In genomic region chr2:141586985-141587384, GRCh38 we compare ENCODE assay signal across 22 cellular contexts.
A peak's percentile ranks its signal among the peaks of the same experiment; 100 is the strongest.
DNase-seq lines count a peak whose midpoint lies in the region; ATAC-seq, FAIRE-seq and TF ChIP-seq lines count a peak whose summit lies in the region.
"Had no signal": no experiment of that assay in that cellular context is flagged by ENCODE, and none has a peak within 500 bp of the region (broad histone marks: within the 10 kb centered on the region; RNA-seq: fewer than 3 reads in every experiment).

No MANE protein-coding gene starts in this region.

- dilution Hi-C loops in IMR-90 (cut with HindIII; ENCODE audit: low sequenced_read_pairs, unreplicated experiment): no loop called here

- H3K9me1 ChIP-seq in IMR-90 (ENCODE audit: insufficient read depth, low read length): no peaks in the 10 kb centered on the region

- H3K9ac ChIP-seq in IMR-90 (ENCODE audit: low read depth, low read length) (no peak overlapping the region), H1 (replicated peaks in 1 of 4; ENCODE audit: extremely low read depth in 1 of 4, low read depth in 3 of 4, low read length in 3 of 4) (no peak overlapping the region)
- H3K9ac ChIP-seq: BLaER1 had no signal

- no peak overlapping the region for H3K23ac ChIP-seq in IMR-90 (ENCODE audit: low read depth, low read length)
- no peak overlapping the region for H3K23ac ChIP-seq in H1 (ENCODE audit: insufficient read length)

- H3K79me2 ChIP-seq in H1 (ENCODE audit: control insufficient read depth in 1 of 2, insufficient read depth in 2 of 2, low read length in 2 of 2): no peaks in the 10 kb centered on the region

- H3K36me3 ChIP-seq in IMR-90 (ENCODE audit: control insufficient read depth, insufficient read depth, low read length): no peaks in the 10 kb centered on the region
- no peaks in the 10 kb centered on the region for H3K36me3 ChIP-seq in H1 (ENCODE audit: control insufficient read depth in 2 of 4, insufficient read depth in 4 of 4, low read length in 3 of 4)
- H3K36me3 ChIP-seq: BE2C, BLaER1 had no signal

- H4K8ac ChIP-seq in IMR-90 (ENCODE audit: low read depth in 2 of 2, low read length in 2 of 2) (no peak overlapping the region), H1 (ENCODE audit: extremely low read depth, insufficient read depth, low read length) (no peak overlapping the region)

- intact Hi-C loops in IMR-90 (cut with micrococcal nuclease): no loop called here

- H2BK5ac ChIP-seq in IMR-90 (ENCODE audit: low read depth, low read length, poor library complexity, severe bottlenecking) (no peak overlapping the region), H1 (ENCODE audit: low read depth, low read length) (no peak overlapping the region)

- H3K4ac ChIP-seq in IMR-90 (ENCODE audit: low read depth, low read length): no peak overlapping the region
- no peak overlapping the region for H3K4ac ChIP-seq in H1 (replicated peaks; ENCODE audit: insufficient read length, low read depth, low read length)

- H3K79me1 ChIP-seq in IMR-90 (ENCODE audit: low read depth in 1 of 2, low read length in 2 of 2) (no peaks in the 10 kb centered on the region), H1 (ENCODE audit: low read depth, low read length) (no peaks in the 10 kb centered on the region)

- CTCF ChIA-PET in A549 (lab: Yijun Ruan, JAX) (no interaction called here), IMR-90 (lab: Yijun Ruan, JAX) (no interaction called here), H1 (lab: Charles Lee; ENCODE audit: partially characterized antibody) (no interaction called here)

- H2BK12ac ChIP-seq in H1 (ENCODE audit: low read depth, low read length): no peak overlapping the region

- no peak overlapping the region for H3K14ac ChIP-seq in IMR-90 (replicated peaks; ENCODE audit: low read depth, low read length)
- H3K14ac ChIP-seq in H1 (ENCODE audit: insufficient read length): no peak overlapping the region

- no peak for TF ChIP-seq EP300 in A549 (IDR thresholded peaks at IDR 0.05)
- TF ChIP-seq EP300 in H1 (IDR thresholded peaks at IDR 0.05; ENCODE audit: borderline replicate concordance in 1 of 2, low read depth in 2 of 2, low read length in 2 of 2): no peak

- TF ChIP-seq RAD21 in A549 (conservative IDR thresholded peaks at IDR 0.05 in 1 of 2, IDR thresholded peaks at IDR 0.05 in 1 of 2): no peak
- TF ChIP-seq RAD21 in IMR-90 (IDR thresholded peaks at IDR 0.05; ENCODE audit: low read length): no peak
- no peak for TF ChIP-seq RAD21 in H1 (IDR thresholded peaks at IDR 0.05 in 1 of 2, conservative IDR thresholded peaks at IDR 0.05 in 1 of 2; ENCODE audit: low read depth in 2 of 2, low read length in 2 of 2)

- no peaks in the 10 kb centered on the region for H3K9me3 ChIP-seq in A549
- no peaks in the 10 kb centered on the region for H3K9me3 ChIP-seq in IMR-90 (ENCODE audit: control insufficient read depth, insufficient read depth, low read length)
- H3K9me3 ChIP-seq in H1 (ENCODE audit: insufficient read depth in 2 of 2, low read depth in 1 of 2, low read length in 1 of 2): no peaks in the 10 kb centered on the region
- H3K9me3 ChIP-seq: BE2C, BLaER1 had no signal

- H4K91ac ChIP-seq in IMR-90 (ENCODE audit: insufficient read depth, low read depth, low read length): no peak overlapping the region
- H4K91ac ChIP-seq in H1 (replicated peaks; ENCODE audit: insufficient read length, low read length): no peak overlapping the region

- H2AK9ac ChIP-seq in IMR-90 (replicated peaks; ENCODE audit: low read depth, low read length, poor library complexity): no peak overlapping the region

- BruUV-seq in IMR-90 (replicated peaks; lab: Mats Ljungman, UMichigan): no TSS peak

- H2BK120ac ChIP-seq in IMR-90 (ENCODE audit: low read depth, low read length) (no peak overlapping the region), H1 (replicated peaks; ENCODE audit: low read depth, low read length) (no peak overlapping the region)

- in situ Hi-C loops in IMR-90 (cut with MboI; ENCODE audit: low sequenced_read_pairs): no loop called here

- WGBS in A549 (ENCODE audit: missing lambda C conversion rate): 57% methylated on average over 1 of the region's 1 CpG
- WGBS in IMR-90 (ENCODE audit: extremely low coverage in 2 of 2, insufficient read length in 1 of 2), 2 experiments: no CpG with 5 or more reads among the region's 1 CpG
- 100% methylated on average over 1 of the region's 1 CpG; no CpG with 5 or more reads in 1 of the 2 experiments for WGBS in H1 (ENCODE audit: extremely low coverage in 1 of 2, insufficient coverage in 1 of 2, insufficient read length in 1 of 2, insufficient replicate concordance in 2 of 2, low coverage in 1 of 2, low lambda C conversion rate in 2 of 2, missing lambda C conversion rate in 1 of 2), 2 experiments

- H3K23me2 ChIP-seq in H1 (ENCODE audit: low read depth, low read length): no peaks in the 10 kb centered on the region

- no peak overlapping the region for H2AFZ ChIP-seq in IMR-90 (replicated peaks; ENCODE audit: low read length, poor library complexity)
- H2AFZ ChIP-seq in H1 (ENCODE audit: low read length): no peak overlapping the region

- H2BK20ac ChIP-seq in IMR-90 (ENCODE audit: low read depth, low read length) (no peak overlapping the region), H1 (ENCODE audit: low read length) (no peak overlapping the region)

- H3K56ac ChIP-seq in IMR-90 (ENCODE audit: extremely low read depth, insufficient read depth, low read length) (no peak overlapping the region), H1 (replicated peaks; ENCODE audit: insufficient read length, low read depth, low read length) (no peak overlapping the region)

- H3K4me2 ChIP-seq in A549: no peak overlapping the region
- H3K4me2 ChIP-seq in IMR-90 (ENCODE audit: low read depth, low read length): no peak overlapping the region
- H3K4me2 ChIP-seq in H1 (ENCODE audit: insufficient read depth in 1 of 2, low read depth in 2 of 2, low read length in 2 of 2): no peak overlapping the region
- H3K4me2 ChIP-seq: BLaER1 had no signal

- H3K27me3 ChIP-seq in IMR-90 (ENCODE audit: control insufficient read depth, insufficient read depth, low read length) (no peaks in the 10 kb centered on the region), H1 (replicated peaks in 1 of 4; ENCODE audit: control insufficient read depth in 3 of 4, extremely low read depth in 1 of 4, insufficient read depth in 3 of 4, low read length in 3 of 4) (no peaks in the 10 kb centered on the region)
- H3K27me3 ChIP-seq: BE2C, BLaER1 had no signal

- DNase-seq in NCI-H526 (lab: John Stamatoyannopoulos, UW) (peak; percentile 12 to 15), NCI-H526 treated with DMSO at 0.1 percent for 48 hours (lab: John Stamatoyannopoulos, UW) (no peak), A549 (ENCODE audit: low read depth in 1 of 2, low spot score in 1 of 2) (no peak), IMR-90 (no peak), H1 (ENCODE audit: low read depth in 1 of 2, low spot score in 2 of 2) (no peak), coronary artery (ENCODE audit: low spot score) (no peak), DMS79 treated with DMSO at 0.1 percent for 48 hours (lab: John Stamatoyannopoulos, UW) (no peak)
- DNase-seq: ACHN; BE2C; C1 segment of cervical spinal cord; CD4-positive, alpha-beta memory T cell; CD4-positive, CD25-positive, alpha-beta regulatory T cell; CD8-positive, alpha-beta memory T cell; COR-L47; DND-41; EL; GDM1 had no signal

- H2AK5ac ChIP-seq in IMR-90 (ENCODE audit: low read depth, low read length) (no peak overlapping the region), H1 (ENCODE audit: low read depth, low read length) (no peak overlapping the region)

- H4K5ac ChIP-seq in IMR-90 (ENCODE audit: low read depth, low read length) (no peak overlapping the region), H1 (ENCODE audit: insufficient read length, low read depth, low read length) (no peak overlapping the region)

- H3K4me3 ChIP-seq in A549 (no peak overlapping the region), IMR-90 (ENCODE audit: insufficient read depth, low read depth, low read length) (no peak overlapping the region), H1 (ENCODE audit: extremely low read depth in 1 of 4, insufficient read depth in 2 of 4, low read depth in 3 of 4, low read length in 4 of 4) (no peak overlapping the region), coronary artery (no peak overlapping the region)
- H3K4me3 ChIP-seq: BLaER1, GM12878 had no signal

- TF ChIP-seq POLR2A in A549 (IDR thresholded peaks at IDR 0.05; ENCODE audit: low read length) (no peak), IMR-90 (IDR thresholded peaks at IDR 0.05; ENCODE audit: low read depth, low read length) (no peak), H1 (IDR thresholded peaks at IDR 0.05; ENCODE audit: control extremely low read depth in 1 of 2, low read depth in 2 of 2, low read length in 2 of 2) (no peak)

- FAIRE-seq in A549 (lab: Jason Lieb, UNC): no peak
- no peak for FAIRE-seq in H1 (lab: Jason Lieb, UNC)
- FAIRE-seq: GM12878, GM12892, GM18507 had no signal

- TF ChIP-seq CTCF in A549 (IDR thresholded peaks at IDR 0.05): no peak
- TF ChIP-seq CTCF in IMR-90 (conservative IDR thresholded peaks at IDR 0.05; ENCODE audit: low read depth, low read length): no peak
- TF ChIP-seq CTCF in H1 (IDR thresholded peaks at IDR 0.05; ENCODE audit: control extremely low read depth in 1 of 3, insufficient read depth in 1 of 3, low read depth in 1 of 3, low read length in 3 of 3): no peak
- TF ChIP-seq CTCF in coronary artery (IDR thresholded peaks at IDR 0.05): no peak

- no peak overlapping the region for H3K27ac ChIP-seq in A549
- no peak overlapping the region for H3K27ac ChIP-seq in IMR-90 (ENCODE audit: insufficient read depth, low read length)
- no peak overlapping the region for H3K27ac ChIP-seq in H1 (ENCODE audit: low read depth, low read length)
- H3K27ac ChIP-seq in coronary artery: no peak overlapping the region
- H3K27ac ChIP-seq: 22Rv1, BLaER1 had no signal

- H3K4me1 ChIP-seq in A549 (no peaks in the 10 kb centered on the region), IMR-90 (ENCODE audit: control insufficient read depth, insufficient read depth, low read length) (no peaks in the 10 kb centered on the region), H1 (replicated peaks in 1 of 4; ENCODE audit: control insufficient read depth in 3 of 4, insufficient read depth in 4 of 4, low read length in 3 of 4) (peaks cover 0 to 2% (median 0%) of the 10 kb centered on the region in 4 experiments; a peak in 1 of 7 replicates)
- H3K4me1 ChIP-seq: BE2C, BLaER1 had no signal

- no peak for ATAC-seq in A549
- ATAC-seq in IMR-90 (ENCODE audit: low read depth): no peak
- ATAC-seq: GM12878 had no signal

- H4K20me1 ChIP-seq in IMR-90 (ENCODE audit: insufficient read depth, low read length): no peaks in the 10 kb centered on the region
- no peaks in the 10 kb centered on the region for H4K20me1 ChIP-seq in H1 (replicated peaks in 1 of 2; ENCODE audit: control insufficient read depth in 1 of 2, insufficient read depth in 2 of 2, low read length in 2 of 2)
- H4K20me1 ChIP-seq: BLaER1 had no signal

- H3K18ac ChIP-seq in IMR-90 (ENCODE audit: low read depth, low read length): no peak overlapping the region
- no peak overlapping the region for H3K18ac ChIP-seq in H1 (ENCODE audit: extremely low read depth, low read length)

- POLR2A ChIA-PET in A549 (lab: Yijun Ruan, JAX): no interaction called here
- POLR2A ChIA-PET in IMR-90 (lab: Charles Lee; ENCODE audit: unreplicated experiment): no interaction called here
- POLR2A ChIA-PET in H1 (lab: Charles Lee; ENCODE audit: partially characterized antibody): no interaction called here

- no peak overlapping the region for H2BK15ac ChIP-seq in IMR-90 (ENCODE audit: low read depth, low read length)
- no peak overlapping the region for H2BK15ac ChIP-seq in H1 (ENCODE audit: low read length)

Comparison
In these comparisons a context has a peak if more than half of its experiments do, and no peak if none do; other contexts are left out.
1. DNase-seq: peak in NCI-H526 (2 of 2); none in NCI-H526 treated with DMSO at 0.1 percent for 48 hours (single experiment), A549 (0 of 2), IMR-90 (single experiment), H1 (0 of 2), coronary artery (single experiment) and DMS79 treated with DMSO at 0.1 percent for 48 hours (single experiment).